In the genomic region with DNA sequence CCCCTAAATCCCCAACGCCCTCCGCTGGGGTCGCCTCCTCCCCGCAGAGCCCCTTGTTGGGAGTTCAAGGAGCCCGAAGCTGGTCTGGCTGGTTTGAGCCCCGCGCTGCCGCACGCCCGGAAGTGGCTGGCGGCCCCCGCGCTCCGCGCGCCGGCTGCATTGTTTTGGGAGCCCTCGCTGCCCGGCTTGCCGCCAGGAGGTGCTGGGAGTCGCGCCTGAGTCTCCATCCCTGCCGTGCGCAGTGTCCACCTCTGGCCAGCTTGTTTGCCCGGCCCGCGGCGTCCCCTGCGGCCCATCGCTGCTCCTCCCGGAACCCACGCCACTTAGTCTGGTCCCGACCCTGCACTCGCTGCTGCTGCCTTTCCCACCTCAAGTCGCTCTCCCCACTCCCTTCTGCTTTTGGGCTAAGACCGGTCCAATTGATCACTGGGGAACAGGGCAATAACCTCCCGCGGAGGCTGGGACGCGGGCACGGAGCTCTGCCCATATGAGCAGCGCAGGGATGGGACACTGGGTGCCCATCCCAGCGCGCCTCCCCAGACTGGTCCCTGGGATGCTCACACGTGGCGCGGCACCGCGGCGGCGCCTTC, we compare ENCODE assay signal across 9 cellular contexts. TPM values are rescaled to one million over a fixed set of nuclear protein-coding genes. Genes with fewer than 3 reads are reported as not detected.
A peak's percentile ranks its signal among the peaks of the same experiment; 100 is the strongest.
DNase-seq lines count a peak whose midpoint lies in the region; ATAC-seq, FAIRE-seq and TF ChIP-seq lines count a peak whose summit lies in the region.
"Had no signal": no experiment of that assay in that cellular context is flagged by ENCODE, and none has a peak within 500 bp of the region (broad histone marks: within the 10 kb centered on the region; RNA-seq: fewer than 3 reads in every experiment).

No MANE protein-coding gene starts in this region.

- no peaks in the 10 kb centered on the region for H3K9me3 ChIP-seq in ES-I3 (ENCODE audit: control insufficient read depth, insufficient read depth, low read length)
- no peaks in the 10 kb centered on the region for H3K9me3 ChIP-seq in psoas muscle

- no peaks in the 10 kb centered on the region for H3K36me3 Mint-ChIP-seq in T-helper 2 cell treated with Interferon-gamma antibody and Interleukin-4, amounts not matched to agents 5 μg/mL and 100 μg/mL, for 36 hours (ENCODE audit: low read depth)

- peak in 3 of 4 donors; percentile 23 to 50 (median 28) for ATAC-seq in psoas muscle
- no peak for ATAC-seq in GM19452 (IDR thresholded peaks at IDR 0.05; ENCODE audit: unreplicated experiment)
- ATAC-seq in GM21529 (IDR thresholded peaks at IDR 0.05; ENCODE audit: unreplicated experiment), result no peak

- H3K4me1 Mint-ChIP-seq in T-helper 2 cell treated with Interferon-gamma antibody and Interleukin-4, amounts not matched to agents 5 μg/mL and 100 μg/mL, for 36 hours (ENCODE audit: low read depth), result peaks cover 9% of the 10 kb centered on the region

- no peak overlapping the region for H3K27ac Mint-ChIP-seq in T-helper 2 cell treated with Interferon-gamma antibody and Interleukin-4, amounts not matched to agents 5 μg/mL and 100 μg/mL, for 36 hours

- FAIRE-seq in GM12891 (lab: Jason Lieb, UNC), result no peak
- FAIRE-seq: endometrium had no signal

- WGBS in psoas muscle, 3 donors, result 5 to 7% (median 5%) methylated on average over 45 to 51 of the region's 51 CpGs

- TF ChIP-seq CTCF in foreskin fibroblast (IDR thresholded peaks at IDR 0.05; ENCODE audit: low read depth, low read length) (peak; percentile 9), psoas muscle (IDR thresholded peaks at IDR 0.05) (no peak)

- H3K27me3 ChIP-seq in psoas muscle (ENCODE audit: insufficient read depth in 3 of 3, low read length in 2 of 3), result peaks cover 0 to 84% (median 32%) of the 10 kb centered on the region in 3 donors

- H3K27me3 Mint-ChIP-seq in T-helper 2 cell treated with Interferon-gamma antibody and Interleukin-4, amounts not matched to agents 5 μg/mL and 100 μg/mL, for 36 hours (ENCODE audit: low read depth), result peaks cover 91% of the 10 kb centered on the region

- H3K36me3 ChIP-seq in ES-I3 (ENCODE audit: insufficient read depth, low read length) (no peaks in the 10 kb centered on the region), psoas muscle (ENCODE audit: insufficient read depth in 1 of 2, low read depth in 1 of 2) (no peaks in the 10 kb centered on the region)

- TF ChIP-seq POLR2A in GM12891 (IDR thresholded peaks at IDR 0.05; ENCODE audit: low read depth, low read length), result no peak

- no peaks in the 10 kb centered on the region for H3K9me3 Mint-ChIP-seq in T-helper 2 cell treated with Interferon-gamma antibody and Interleukin-4, amounts not matched to agents 5 μg/mL and 100 μg/mL, for 36 hours

- no peak overlapping the region for H3K27ac ChIP-seq in psoas muscle

- H3K4me3 ChIP-seq in foreskin fibroblast (ENCODE audit: low read depth in 1 of 2, low read length in 2 of 2) (peak overlapping the region in 1 of 2 donors; percentile 13), psoas muscle (peak overlapping the region; percentile 23)

- H3K4me1 ChIP-seq in ES-I3 (ENCODE audit: insufficient read depth, low read length), result no peaks in the 10 kb centered on the region
- no peaks in the 10 kb centered on the region for H3K4me1 ChIP-seq in psoas muscle

- H3K4me3 Mint-ChIP-seq in T-helper 2 cell treated with Interferon-gamma antibody and Interleukin-4, amounts not matched to agents 5 μg/mL and 100 μg/mL, for 36 hours, result peak overlapping the region; percentile 65

- intact Hi-C loops in psoas muscle (cut with DNase I), result no loop called here

- peak; percentile 20 for DNase-seq in T-helper 2 cell treated with Interferon-gamma antibody and Interleukin-4, amounts not matched to agents 5 μg/mL and 100 μg/mL, for 36 hours (ENCODE audit: low spot score)
- DNase-seq in foreskin fibroblast (peak in 1 of 2 donors; percentile 84), psoas muscle (peak; percentile 62 to 68), GM12891 (ENCODE audit: insufficient read length, low spot score) (no peak), NCI-H1048 (lab: John Stamatoyannopoulos, UW) (no peak)

- peak overlapping the region; percentile 60 for H3K9ac ChIP-seq in ES-I3 (ENCODE audit: low read depth, low read length)

TF ChIP-seq in GM12891, 5 proteins besides CTCF, POLR2A, EP300 and RAD21:
- TF ChIP-seq POLR2AphosphoS5 (IDR thresholded peaks at IDR 0.05; ENCODE audit: low read depth, low read length), result no peak
- TF ChIP-seq POU2F2 (IDR thresholded peaks at IDR 0.05; ENCODE audit: low read depth, low read length), result no peak
- TF ChIP-seq PAX5 (IDR thresholded peaks at IDR 0.05; ENCODE audit: insufficient read depth, low read length, severe bottlenecking), result no peak
- no peak for TF ChIP-seq SPI1 (IDR thresholded peaks at IDR 0.05; ENCODE audit: low read depth, low read length)
- no peak for TF ChIP-seq TAF1 (IDR thresholded peaks at IDR 0.05; ENCODE audit: low read depth, low read length)
TF ChIP-seq in GM12891: peak in this region for 0.

RNA-seq across cellular contexts. Expression of gene SFRP2, which starts 2.2 kb away (rescaled TPM):
- 1 to 10 TPM in 2 of 4 donors, under 1 TPM in 2; 0.54 to 9.5 (median 1.7) TPM for total RNA-seq in psoas muscle
- polyA plus RNA-seq in psoas muscle, result 1 to 10 TPM in 2 of 3 donors, under 1 TPM in 1; 0.25 to 2.9 (median 2.2) TPM
- polyA plus RNA-seq in GM12891 (2012; ENCODE audit: low read depth, missing spikeins), result not detected

RNA-seq across cellular contexts. Expression of gene RNF175, which starts 31.2 kb away (rescaled TPM):
- total RNA-seq in psoas muscle, result not detected
- under 1 TPM in 2 of 3 donors, not detected in 1; 0.05 to 0.07 TPM for polyA plus RNA-seq in psoas muscle
- not detected for polyA plus RNA-seq in GM12891 (2012; ENCODE audit: low read depth, missing spikeins)

Comparison
In these comparisons a context has a peak if more than half of its experiments do, and no peak if none do; other contexts are left out.
1. DNase-seq: peak in T-helper 2 cell treated with Interferon-gamma antibody and Interleukin-4, amounts not matched to agents 5 μg/mL and 100 μg/mL, for 36 hours (single experiment) and psoas muscle (2 of 2); none in GM12891 (single experiment) and NCI-H1048 (single experiment).
2. ATAC-seq: peak in psoas muscle (3 of 4); none in GM19452 (single experiment) and GM21529 (single experiment).